In genomic region chr16:425740-426114, GRCh38 we compare ENCODE assay signal across 8 cellular contexts. TPM values are rescaled to one million over a fixed set of nuclear protein-coding genes. Genes with fewer than 3 reads are reported as not detected.
DNase-seq lines count a peak whose midpoint lies in the region; ATAC-seq and TF ChIP-seq lines count a peak whose summit lies in the region.

No MANE protein-coding gene starts in this region.

- H3K36me3 ChIP-seq in BJ (ENCODE audit: control insufficient read depth, insufficient read depth, low read length) (no peaks in the 10 kb centered on the region), subcutaneous abdominal adipose tissue (ENCODE audit: control insufficient read depth in 5 of 5, insufficient read depth in 5 of 5, low read length in 5 of 5) (peaks cover 0 to 2% (median 0%) of the 10 kb centered on the region in 5 donors)

- no peak for DNase-seq in BJ (ENCODE audit: low read depth)
- no peak for DNase-seq in left colon
- no peak for DNase-seq in GM13977 (ENCODE audit: low spot score)
- DNase-seq in HCEC 1CT: no peak

- CTCF ChIA-PET in BJ (lab: Yijun Ruan, JAX): interaction anchor here (1.0 kb wide), 1 partner anchor 34 kb away, joined by 3 read pairs; no protein-coding TSS in a partner anchor

- in situ Hi-C loops in GM13977 (cut with MboI; ENCODE audit: low pct_unique_long_range_greater_than_20kb, low sequenced_read_pairs, unreplicated experiment): no loop called here

- H3K4me3 Mint-ChIP-seq in activated naive CD8-positive, alpha-beta T cell: peak overlapping the region; percentile 84

- H3K9me3 ChIP-seq in subcutaneous abdominal adipose tissue (ENCODE audit: control insufficient read depth in 5 of 5, low read length in 5 of 5): no peaks in the 10 kb centered on the region

- no peak overlapping the region for H3K27ac ChIP-seq in subcutaneous abdominal adipose tissue (ENCODE audit: low read depth, low read length)

- no peaks in the 10 kb centered on the region for H3K9me3 Mint-ChIP-seq in activated naive CD8-positive, alpha-beta T cell (ENCODE audit: low read depth)

- peak overlapping the region; percentile 87 for H3K4me3 ChIP-seq in BJ (ENCODE audit: low read depth, low read length)
- peak overlapping the region in 4 of 5 donors; percentile 69 to 81 (median 72) for H3K4me3 ChIP-seq in subcutaneous abdominal adipose tissue (ENCODE audit: low read depth in 1 of 5, low read length in 5 of 5)

- ATAC-seq in GM19372 (IDR thresholded peaks at IDR 0.05; ENCODE audit: low read depth, unreplicated experiment) (peak; percentile 36), HG03442 (IDR thresholded peaks at IDR 0.05; ENCODE audit: unreplicated experiment) (peak; percentile 36), left colon (peak; percentile 26)

- H3K4me1 Mint-ChIP-seq in activated naive CD8-positive, alpha-beta T cell (ENCODE audit: low read depth): peaks cover 33% of the 10 kb centered on the region

- no peaks in the 10 kb centered on the region for H3K27me3 Mint-ChIP-seq in activated naive CD8-positive, alpha-beta T cell

- TF ChIP-seq CTCF in BJ (IDR thresholded peaks at IDR 0.05; ENCODE audit: insufficient read depth, low read depth, low read length) (no peak), GM13977 (IDR thresholded peaks at IDR 0.05; ENCODE audit: extremely low read depth, insufficient read depth, missing control alignments) (no peak)

- POLR2A ChIA-PET in BJ (lab: Charles Lee): interaction anchor here (0.6 kb wide), 1 partner anchor 73 kb away, joined by 18 read pairs; no protein-coding TSS in a partner anchor

- H3K9ac ChIP-seq in subcutaneous abdominal adipose tissue (ENCODE audit: low read length in 5 of 5): no peak overlapping the region

- H3K36me3 Mint-ChIP-seq in activated naive CD8-positive, alpha-beta T cell: peaks cover under 1% of the 10 kb centered on the region

- no peaks in the 10 kb centered on the region for H3K27me3 ChIP-seq in BJ (ENCODE audit: control insufficient read depth, insufficient read depth, low read length)
- H3K27me3 ChIP-seq in subcutaneous abdominal adipose tissue (ENCODE audit: control insufficient read depth in 5 of 5, insufficient read depth in 4 of 5, low read length in 5 of 5): no peaks in the 10 kb centered on the region

- H3K4me1 ChIP-seq in subcutaneous abdominal adipose tissue (ENCODE audit: control insufficient read depth in 5 of 5, insufficient read depth in 5 of 5, low read length in 5 of 5): peaks cover 6 to 36% (median 30%) of the 10 kb centered on the region in 5 donors

- H3K27ac Mint-ChIP-seq in activated naive CD8-positive, alpha-beta T cell: no peak overlapping the region

- intact Hi-C loops in left colon (cut with DNase I, micrococcal nuclease): no loop called here

RNA-seq across cellular contexts. Expression of gene RAB11FIP3, which starts 0.3 kb away (rescaled TPM):
- polyA plus RNA-seq in BJ (2011; rRNA removed): 8.6 and 13.3 TPM in 2 replicates
- polyA minus RNA-seq in BJ (2011; rRNA and poly(A)+ RNA removed): 9.6 and 12.4 TPM in 2 replicates
- 10 to 100 TPM; 21.2 to 23.2 TPM for total RNA-seq in left colon

RNA-seq across cellular contexts. Expression of gene DECR2, which starts 24.0 kb away (rescaled TPM):
- polyA plus RNA-seq in BJ (2011; rRNA removed): 14.7 and 23.6 TPM in 2 replicates
- 8.3 and 11.2 TPM in 2 replicates for polyA minus RNA-seq in BJ (2011; rRNA and poly(A)+ RNA removed)
- total RNA-seq in left colon: 10 to 100 TPM; 60.6 to 61.8 TPM

RNA-seq across cellular contexts. Expression of gene NME4, which starts 28.7 kb away (rescaled TPM):
- polyA plus RNA-seq in BJ (2011; rRNA removed): 227 and 290 TPM in 2 replicates
- 83.9 and 109 TPM in 2 replicates for polyA minus RNA-seq in BJ (2011; rRNA and poly(A)+ RNA removed)
- 10 to 100 TPM; 38.4 to 39.1 TPM for total RNA-seq in left colon

RNA-seq across cellular contexts. Expression of gene PGAP6, which starts 43.9 kb away (rescaled TPM):
- 65.2 and 131 TPM in 2 replicates for polyA plus RNA-seq in BJ (2011; rRNA removed)
- polyA minus RNA-seq in BJ (2011; rRNA and poly(A)+ RNA removed): 75.0 and 127 TPM in 2 replicates
- total RNA-seq in left colon: 100 to 1,000 TPM; 116 to 130 TPM

RNA-seq across cellular contexts. Expression of gene MRPL28, which starts 55.4 kb away (rescaled TPM):
- 143 and 188 TPM in 2 replicates for polyA plus RNA-seq in BJ (2011; rRNA removed)
- polyA minus RNA-seq in BJ (2011; rRNA and poly(A)+ RNA removed): 22.3 and 33.3 TPM in 2 replicates
- 10 to 100 TPM; 47.7 to 48.2 TPM for total RNA-seq in left colon
